In genomic region chr4:182826391-182826790, GRCh38 we compare ENCODE assay signal across 12 cellular contexts.
DNase-seq lines count a peak whose midpoint lies in the region; ATAC-seq and TF ChIP-seq lines count a peak whose summit lies in the region.
"Had no signal": no experiment of that assay in that cellular context is flagged by ENCODE, and none has a peak within 500 bp of the region (broad histone marks: within the 10 kb centered on the region; RNA-seq: fewer than 3 reads in every experiment).

No MANE protein-coding gene starts in this region.

- H3K27me3 Mint-ChIP-seq in mesothelial cell of epicardium (ENCODE audit: low read depth), result peaks cover 14% of the 10 kb centered on the region

- H3K4me3 Mint-ChIP-seq in mesothelial cell of epicardium, result no peak overlapping the region

- H3K36me3 Mint-ChIP-seq in mesothelial cell of epicardium, result no peaks in the 10 kb centered on the region

- H3K4me1 Mint-ChIP-seq in mesothelial cell of epicardium, result peaks cover 28% of the 10 kb centered on the region

- ATAC-seq in GM18519 (IDR thresholded peaks at IDR 0.05; ENCODE audit: low FRiP score, unreplicated experiment) (peak; percentile 44), GM21447 (IDR thresholded peaks at IDR 0.05; ENCODE audit: unreplicated experiment) (peak; percentile 43), HG03175 (IDR thresholded peaks at IDR 0.05; ENCODE audit: unreplicated experiment) (peak; percentile 35)
- ATAC-seq: mucosa of descending colon had no signal

- peak overlapping the region; percentile 50 for H3K27ac Mint-ChIP-seq in mesothelial cell of epicardium

- no peak for TF ChIP-seq CTCF in mesothelial cell of epicardium (IDR thresholded peaks at IDR 0.05; ENCODE audit: unreplicated experiment)

- DNase-seq in mesothelial cell of epicardium (ENCODE audit: low spot score in 2 of 2, unreplicated experiment in 2 of 2) (no peak), activated T-cell treated with anti-CD3 and anti-CD28 coated beads for 4 hours (no peak), DMS79 (lab: John Stamatoyannopoulos, UW) (no peak), NCI-H82 treated with DMSO at 0.1 percent for 48 hours (lab: John Stamatoyannopoulos, UW; ENCODE audit: unreplicated experiment) (no peak), DMS114 treated with DMSO at 0.1 percent for 48 hours (lab: John Stamatoyannopoulos, UW; ENCODE audit: unreplicated experiment) (no peak)
- DNase-seq: DND-41, HCEC 1CT, mucosa of descending colon, spleen had no signal

- H3K9me3 Mint-ChIP-seq in mesothelial cell of epicardium, result no peaks in the 10 kb centered on the region
